ENCODE assay signal across 14 cellular contexts in the genomic region with DNA sequence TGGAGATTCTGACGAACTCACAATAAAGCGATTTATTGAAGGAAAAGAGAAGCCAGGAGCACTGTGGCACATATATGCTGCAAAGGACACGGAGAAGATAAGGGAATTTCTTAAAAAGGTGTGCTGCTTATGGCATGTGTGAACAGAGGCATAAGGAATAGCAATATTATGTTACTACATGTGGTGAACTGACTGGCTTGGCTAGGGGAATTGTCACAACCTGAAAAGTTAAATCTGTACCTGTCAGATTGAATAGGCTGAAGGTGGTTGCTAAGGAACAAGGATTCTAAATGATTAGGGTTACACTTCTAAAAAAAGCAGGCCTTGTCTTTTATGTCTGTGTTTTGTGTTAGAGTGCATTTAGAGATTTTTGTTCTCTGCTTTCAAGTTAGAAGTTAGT.
"Had no signal": no experiment of that assay in that cellular context is flagged by ENCODE, and none has a peak within 500 bp of the region (broad histone marks: within the 10 kb centered on the region; RNA-seq: fewer than 3 reads in every experiment).

No MANE protein-coding gene starts in this region.

- H3K9me3 Mint-ChIP-seq: central memory CD8-positive, alpha-beta T cell had no signal

- H3K27me3 ChIP-seq: left lung, neutrophil, right lobe of liver, SJSA1, transverse colon had no signal

- DNase-seq: activated CD4-positive, alpha-beta T cell treated with anti-CD3 and anti-CD28 coated beads for 1 hour; activated effector memory CD4-positive, alpha-beta T cell treated with Interleukin-2 at 50 U/mL for 16 hours; cortex of kidney; effector memory CD4-positive, alpha-beta T cell; left lung; mesendoderm; right lobe of liver; SW 1271; T-helper 9 cell; transverse colon had no signal

- H3K4me3 Mint-ChIP-seq: central memory CD8-positive, alpha-beta T cell; stimulated activated memory B cell treated with anti-CD40 and anti-IgM and Interleukin-4, amounts not matched to agents 10 μg/mL and 1 μg/mL and 100 μg/mL, for 72 hours had no signal

- H3K4me1 Mint-ChIP-seq: stimulated activated memory B cell treated with anti-CD40 and anti-IgM and Interleukin-4, amounts not matched to agents 10 μg/mL and 1 μg/mL and 100 μg/mL, for 72 hours had no signal

- H3K4me1 ChIP-seq: left lung, SJSA1 had no signal

- H3K27ac ChIP-seq: left lung, neutrophil, right lobe of liver, SJSA1, transverse colon had no signal

- ATAC-seq: left lung; right lobe of liver; stimulated activated memory B cell treated with anti-CD40 and anti-IgM and Interleukin-4, amounts not matched to agents 10 μg/mL and 1 μg/mL and 100 μg/mL, for 72 hours had no signal

- H3K4me3 ChIP-seq: left lung, right lobe of liver, SJSA1, transverse colon had no signal

- H3K27me3 Mint-ChIP-seq: central memory CD8-positive, alpha-beta T cell; stimulated activated memory B cell treated with anti-CD40 and anti-IgM and Interleukin-4, amounts not matched to agents 10 μg/mL and 1 μg/mL and 100 μg/mL, for 72 hours had no signal

- H3K27ac Mint-ChIP-seq: stimulated activated memory B cell treated with anti-CD40 and anti-IgM and Interleukin-4, amounts not matched to agents 10 μg/mL and 1 μg/mL and 100 μg/mL, for 72 hours had no signal

- H3K9me3 ChIP-seq: left lung, neutrophil, right lobe of liver, SJSA1, transverse colon had no signal
